8 cellular contexts compared by ENCODE assay signal in genomic region chr11:2699531-2700414, GRCh38. TPM values are rescaled to one million over a fixed set of nuclear protein-coding genes. Genes with fewer than 3 reads are reported as not detected.
DNase-seq lines count a peak whose midpoint lies in the region; FAIRE-seq and TF ChIP-seq lines count a peak whose summit lies in the region.

Gene KCNQ1OT1, minus strand, starts transcription at chr11:2699994.

- H3K9ac ChIP-seq in ES-I3 (ENCODE audit: low read depth, low read length), result peak within 1 kb of the TSS; percentile 61
- H3K9ac ChIP-seq in Loucy (ENCODE audit: low read depth, low read length, poor library complexity, severe bottlenecking), result peak within 1 kb of the TSS; percentile 95
- H3K9ac ChIP-seq in subcutaneous abdominal adipose tissue (ENCODE audit: low read length in 5 of 5), result peak within 1 kb of the TSS in 4 of 5 donors; percentile 66 to 79 (median 78)

- H3K9me2 ChIP-seq in Loucy (replicated peaks; ENCODE audit: low read depth, low read length), result no peaks in the 10 kb centered on the region

- H3K79me2 ChIP-seq in Loucy (ENCODE audit: insufficient read depth, low read length), result peaks cover 48% of the 10 kb centered on the region

- TF ChIP-seq CTCF in Loucy (conservative IDR thresholded peaks at IDR 0.05; ENCODE audit: low read length) (no peak), neutrophil (IDR thresholded peaks at IDR 0.05) (peak; percentile 35)

- peak within 1 kb of the TSS; percentile 88 for H3K4me2 ChIP-seq in Loucy (ENCODE audit: low read depth, low read length, poor library complexity, severe bottlenecking)

- H3K27me3 ChIP-seq in Loucy (ENCODE audit: insufficient read depth, low read length, poor library complexity, severe bottlenecking) (no peaks in the 10 kb centered on the region), neutrophil (no peaks in the 10 kb centered on the region), subcutaneous abdominal adipose tissue (ENCODE audit: control insufficient read depth in 5 of 5, insufficient read depth in 4 of 5, low read length in 5 of 5) (no peaks in the 10 kb centered on the region)

- H3K27ac ChIP-seq in neutrophil (peak within 1 kb of the TSS; percentile 67), subcutaneous abdominal adipose tissue (ENCODE audit: low read depth, low read length) (peak within 1 kb of the TSS; percentile 86)

- DNase-seq in H4 (ENCODE audit: low spot score) (peak; percentile 97), SIG-M5 (lab: John Stamatoyannopoulos, UW) (peak; percentile 39), frontal cortex (ENCODE audit: low spot score in 2 of 2) (peak; percentile 91 to 93)
- DNase-seq in activated naive CD4-positive, alpha-beta T cell (lab: John Stamatoyannopoulos, UW), result peak; percentile 51 to 77 (median 59)

- peak within 1 kb of the TSS; percentile 77 for H3K4me3 ChIP-seq in Loucy (ENCODE audit: low read length, poor library complexity, severe bottlenecking)
- peak within 1 kb of the TSS; percentile 62 to 72 for H3K4me3 ChIP-seq in neutrophil (ENCODE audit: low read depth in 1 of 2, low read length in 1 of 2)
- peak within 1 kb of the TSS; percentile 59 to 82 (median 74) for H3K4me3 ChIP-seq in subcutaneous abdominal adipose tissue (ENCODE audit: low read depth in 1 of 5, low read length in 5 of 5)

- no peak for FAIRE-seq in frontal cortex (lab: Jason Lieb, UNC)

- H3K36me3 ChIP-seq in ES-I3 (ENCODE audit: insufficient read depth, low read length) (no peaks in the 10 kb centered on the region), Loucy (ENCODE audit: insufficient read depth, low read length) (no peaks in the 10 kb centered on the region), neutrophil (no peaks in the 10 kb centered on the region), subcutaneous abdominal adipose tissue (ENCODE audit: control insufficient read depth in 5 of 5, insufficient read depth in 5 of 5, low read length in 5 of 5) (no peaks in the 10 kb centered on the region)

- H4K20me1 ChIP-seq in Loucy (ENCODE audit: insufficient read depth, low read length, poor library complexity, severe bottlenecking), result peaks cover 41% of the 10 kb centered on the region

- H3K4me1 ChIP-seq in ES-I3 (ENCODE audit: insufficient read depth, low read length) (peaks cover 24% of the 10 kb centered on the region), Loucy (ENCODE audit: insufficient read depth, low read length, poor library complexity, severe bottlenecking) (peaks cover 67% of the 10 kb centered on the region), neutrophil (ENCODE audit: control insufficient read depth in 1 of 2, insufficient read depth in 1 of 2, low read depth in 1 of 2, low read length in 1 of 2) (peaks cover 23 to 29% of the 10 kb centered on the region in 2 experiments), subcutaneous abdominal adipose tissue (ENCODE audit: control insufficient read depth in 5 of 5, insufficient read depth in 5 of 5, low read length in 5 of 5) (peaks cover 0 to 41% (median 36%) of the 10 kb centered on the region in 5 donors)

- no peaks in the 10 kb centered on the region for H3K9me3 ChIP-seq in ES-I3 (ENCODE audit: control insufficient read depth, insufficient read depth, low read length)
- no peaks in the 10 kb centered on the region for H3K9me3 ChIP-seq in Loucy (ENCODE audit: insufficient read depth, low read depth, low read length)
- H3K9me3 ChIP-seq in neutrophil, result no peaks in the 10 kb centered on the region
- H3K9me3 ChIP-seq in subcutaneous abdominal adipose tissue (ENCODE audit: control insufficient read depth in 5 of 5, low read length in 5 of 5), result no peaks in the 10 kb centered on the region

- no peaks in the 10 kb centered on the region; the same call in 1 of the 2 replicates for H3F3A ChIP-seq in Loucy (ENCODE audit: low read depth)

- H2AFZ ChIP-seq in Loucy (ENCODE audit: low read length), result no peak within 1 kb of the TSS; the same call in 1 of the 2 replicates

RNA-seq across cellular contexts. Expression of gene KCNQ1OT1, which starts in this region (rescaled TPM):
- 0.14 and 0.17 TPM in 2 replicates for total RNA-seq in H4 (2014; rRNA removed; shearing (Covaris generic))
- 2.0 TPM for total RNA-seq in frontal cortex

Comparison
In these comparisons a context has a peak if more than half of its experiments do, and no peak if none do; other contexts are left out.
1. Peak in every context shown above with its lines: DNase-seq, H3K4me3 ChIP-seq and H3K27ac ChIP-seq.
2. Peak in DNase-seq in H4; RNA of the gene not detected or under 1 TPM.
3. DNase-seq: peak in every context shown above with its lines; median percentile 97 in H4; 92 in frontal cortex; 59 in activated naive CD4-positive, alpha-beta T cell; 39 in SIG-M5.